ENCODE assay signal across 10 cellular contexts in the genomic region with DNA sequence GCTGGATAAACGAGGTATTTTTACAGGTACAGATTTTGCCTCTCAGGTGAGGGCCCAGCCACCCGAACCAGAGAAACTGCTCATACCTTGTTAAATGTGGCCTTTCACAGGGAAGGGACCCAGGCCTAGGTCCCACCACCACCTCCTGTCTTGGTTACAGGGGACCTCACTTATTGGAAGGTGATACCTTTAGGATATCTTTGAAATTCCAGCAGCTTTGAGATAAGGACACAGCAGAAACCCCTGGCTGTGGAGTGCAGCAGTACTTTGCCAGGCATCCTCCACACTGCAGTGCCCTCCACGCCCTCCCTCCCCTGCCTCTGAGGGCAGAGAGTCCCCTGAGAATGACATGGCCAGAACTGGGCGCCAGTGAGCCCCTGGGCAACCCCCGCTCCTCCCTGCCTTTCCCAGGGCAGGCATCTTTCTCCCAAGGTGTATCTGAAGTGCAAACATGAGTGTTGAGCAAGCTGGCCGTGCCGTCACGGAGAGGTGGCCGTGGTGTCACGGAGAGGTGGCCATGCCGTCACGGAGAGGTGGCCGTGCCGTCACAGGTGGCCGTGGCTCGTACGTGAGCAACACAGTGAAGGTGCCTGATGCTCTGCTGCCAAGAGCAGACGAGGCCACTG.
DNase-seq lines count a peak whose midpoint lies in the region; ATAC-seq lines count a peak whose summit lies in the region.
"Had no signal": no experiment of that assay in that cellular context is flagged by ENCODE, and none has a peak within 500 bp of the region (broad histone marks: within the 10 kb centered on the region; RNA-seq: fewer than 3 reads in every experiment).

No MANE protein-coding gene starts in this region.

- peak overlapping the region; percentile 5 for H3K14ac ChIP-seq in trophoblast cell (ENCODE audit: low read length)

- H3K27me3 Mint-ChIP-seq in activated naive CD8-positive, alpha-beta T cell treated with anti-CD3 and anti-CD28 coated beads for 36 hours: no peaks in the 10 kb centered on the region

- peak overlapping the region; percentile 96 for H3K27ac Mint-ChIP-seq in activated naive CD8-positive, alpha-beta T cell treated with anti-CD3 and anti-CD28 coated beads for 36 hours

- peak overlapping the region; percentile 18 for H2AK5ac ChIP-seq in trophoblast cell (ENCODE audit: low read length)

- H3K23ac ChIP-seq in trophoblast cell (ENCODE audit: low read length): no peak overlapping the region

- peak overlapping the region; percentile 50 for H3K4me3 Mint-ChIP-seq in activated naive CD8-positive, alpha-beta T cell treated with anti-CD3 and anti-CD28 coated beads for 36 hours

- peak overlapping the region; percentile 68 for H2BK5ac ChIP-seq in trophoblast cell (ENCODE audit: low read depth, low read length, poor library complexity)

- H3K36me3 Mint-ChIP-seq in activated naive CD8-positive, alpha-beta T cell treated with anti-CD3 and anti-CD28 coated beads for 36 hours: peaks cover 46% of the 10 kb centered on the region

- peaks cover 2% of the 10 kb centered on the region in 2 experiments for H3K36me3 ChIP-seq in trophoblast cell (ENCODE audit: control insufficient read depth in 1 of 2, insufficient read depth in 2 of 2, low read length in 2 of 2)

- H2BK12ac ChIP-seq in trophoblast cell (ENCODE audit: low read length): peak overlapping the region; percentile 81

- H3K4me2 ChIP-seq in trophoblast cell (ENCODE audit: low read length): no peak overlapping the region
- H3K4me2 ChIP-seq: KMS-11 had no signal

- no peaks in the 10 kb centered on the region for H3K27me3 ChIP-seq in trophoblast cell (ENCODE audit: insufficient read depth, low read length)

- H3K27ac ChIP-seq in trophoblast cell (ENCODE audit: low read depth, low read length): peak overlapping the region; percentile 63
- H3K27ac ChIP-seq: KMS-11 had no signal

- peaks cover 18 to 21% of the 10 kb centered on the region in 2 experiments for H3K4me1 ChIP-seq in trophoblast cell (ENCODE audit: control insufficient read depth in 1 of 2, insufficient read depth in 2 of 2, low read length in 2 of 2)

- H3K4ac ChIP-seq in trophoblast cell (ENCODE audit: low read depth, low read length): peak overlapping the region; percentile 30

- ATAC-seq in GM18868 (IDR thresholded peaks at IDR 0.05; ENCODE audit: unreplicated experiment) (peak; percentile 17), HG03064 (IDR thresholded peaks at IDR 0.05; ENCODE audit: low read depth, unreplicated experiment) (peak; percentile 16)

- peak overlapping the region; percentile 96 for H4K91ac ChIP-seq in trophoblast cell (ENCODE audit: low read depth, low read length)

- WGBS in trophoblast cell (ENCODE audit: extremely low coverage, insufficient coverage, insufficient read length): no CpG with 5 or more reads among the region's 18 CpGs

- peak overlapping the region; percentile 2 for H2AFZ ChIP-seq in trophoblast cell (ENCODE audit: insufficient read depth, low read length, poor library complexity)

- H3K18ac ChIP-seq in trophoblast cell (ENCODE audit: low read length): peak overlapping the region; percentile 5

- peaks cover 56% of the 10 kb centered on the region for H3K4me1 Mint-ChIP-seq in activated naive CD8-positive, alpha-beta T cell treated with anti-CD3 and anti-CD28 coated beads for 36 hours

- peak overlapping the region; percentile 70 for H4K8ac ChIP-seq in trophoblast cell (ENCODE audit: low read depth, low read length)

- peak overlapping the region; percentile 2 for H2BK120ac ChIP-seq in trophoblast cell (ENCODE audit: insufficient read depth, low read length, poor library complexity)

- H3K79me2 ChIP-seq in trophoblast cell (ENCODE audit: control insufficient read depth, insufficient read depth, low read length, poor library complexity): no peaks in the 10 kb centered on the region

- no peak for DNase-seq in activated naive CD8-positive, alpha-beta T cell treated with anti-CD3 and anti-CD28 coated beads for 36 hours
- DNase-seq in trophoblast cell (no peak), SK-N-DZ (ENCODE audit: low spot score) (no peak), amygdala (lab: John Stamatoyannopoulos, UW) (no peak), NCI-H1436 treated with DMSO at 0.1 percent for 48 hours (lab: John Stamatoyannopoulos, UW) (no peak), NCI-H1417 (lab: John Stamatoyannopoulos, UW) (no peak)

- H3K9me3 Mint-ChIP-seq in activated naive CD8-positive, alpha-beta T cell treated with anti-CD3 and anti-CD28 coated beads for 36 hours: no peaks in the 10 kb centered on the region

- peaks cover 3% of the 10 kb centered on the region for H3K9me3 ChIP-seq in trophoblast cell (ENCODE audit: insufficient read depth, low read depth, low read length)
- H3K9me3 ChIP-seq: mucosa of descending colon had no signal

- no peak overlapping the region for H3K4me3 ChIP-seq in trophoblast cell (ENCODE audit: low read depth, low read length)
- H3K4me3 ChIP-seq: mucosa of descending colon had no signal

- peaks cover 13% of the 10 kb centered on the region for H3K79me1 ChIP-seq in trophoblast cell (ENCODE audit: low read length)

- H3K9ac ChIP-seq in trophoblast cell (ENCODE audit: low read length): no peak overlapping the region
- H3K9ac ChIP-seq: KMS-11 had no signal

- no peak overlapping the region for H4K12ac ChIP-seq in trophoblast cell (ENCODE audit: low read depth, low read length)
